Comparison of ENCODE assay signal across 11 cellular contexts in the genomic region with DNA sequence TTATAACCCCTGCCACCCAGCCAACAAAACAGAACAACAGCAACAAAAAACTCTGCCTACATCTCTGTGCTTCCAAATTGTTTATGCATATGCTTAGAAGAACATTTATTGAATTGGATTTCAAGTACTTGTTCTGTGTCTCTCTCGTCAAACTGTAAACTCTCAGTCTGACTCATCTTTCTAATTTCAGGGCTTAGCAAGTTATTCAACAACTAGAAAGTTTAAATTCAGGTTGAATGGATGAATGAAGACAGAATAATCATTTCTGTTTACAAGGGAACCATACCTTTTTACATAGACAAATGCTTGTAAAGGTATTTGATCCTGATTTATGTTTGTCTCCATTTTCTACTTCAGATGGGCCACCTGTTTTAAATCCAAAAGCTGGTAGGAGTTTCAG. TPM values are rescaled to one million over a fixed set of nuclear protein-coding genes. Genes with fewer than 3 reads are reported as not detected.
A peak's percentile ranks its signal among the peaks of the same experiment; 100 is the strongest.
DNase-seq lines count a peak whose midpoint lies in the region; ATAC-seq and TF ChIP-seq lines count a peak whose summit lies in the region.
"Had no signal": no experiment of that assay in that cellular context is flagged by ENCODE, and none has a peak within 500 bp of the region (broad histone marks: within the 10 kb centered on the region; RNA-seq: fewer than 3 reads in every experiment).

No MANE protein-coding gene starts in this region.

- ATAC-seq in GM18511 (IDR thresholded peaks at IDR 0.05; ENCODE audit: unreplicated experiment), result peak; percentile 36
- ATAC-seq in GM21737 (IDR thresholded peaks at IDR 0.05; ENCODE audit: unreplicated experiment), result peak; percentile 34
- ATAC-seq in GM19467 (IDR thresholded peaks at IDR 0.05; ENCODE audit: unreplicated experiment), result no peak
- ATAC-seq in omental fat pad (ENCODE audit: low FRiP score), result no peak

- H3K4me3 Mint-ChIP-seq in T-helper 2 cell treated with Interferon-gamma antibody and Interleukin-4, amounts not matched to agents 5 μg/mL and 100 μg/mL, for 36 hours, result peak overlapping the region; percentile 17
- peak overlapping the region; percentile 93 for H3K4me3 Mint-ChIP-seq in neural crest cell

- H3K27ac Mint-ChIP-seq in T-helper 2 cell treated with Interferon-gamma antibody and Interleukin-4, amounts not matched to agents 5 μg/mL and 100 μg/mL, for 36 hours, result no peak overlapping the region
- no peak overlapping the region for H3K27ac Mint-ChIP-seq in neural crest cell (ENCODE audit: unreplicated experiment)
- H3K27ac Mint-ChIP-seq: dendritic cell treated with granulocyte-macrophage colony-stimulating factor and Interleukin-4, amounts not matched to agents 40 ng/mL and 50 ng/mL, for 4 days had no signal

- no peak for DNase-seq in T-helper 2 cell treated with Interferon-gamma antibody and Interleukin-4, amounts not matched to agents 5 μg/mL and 100 μg/mL, for 36 hours (ENCODE audit: low spot score)
- DNase-seq in neural crest cell (ENCODE audit: low read depth, low spot score) (no peak), omental fat pad (ENCODE audit: low spot score) (no peak), caudate nucleus (lab: John Stamatoyannopoulos, UW) (no peak)
- DNase-seq: NCI-H1092; stimulated activated naive CD4-positive, alpha-beta T cell had no signal

- H3K4me1 Mint-ChIP-seq in T-helper 2 cell treated with Interferon-gamma antibody and Interleukin-4, amounts not matched to agents 5 μg/mL and 100 μg/mL, for 36 hours (ENCODE audit: low read depth), result peaks cover 31% of the 10 kb centered on the region
- H3K4me1 Mint-ChIP-seq in neural crest cell, result peaks cover 29% of the 10 kb centered on the region

- peaks cover 50% of the 10 kb centered on the region for H3K27me3 Mint-ChIP-seq in T-helper 2 cell treated with Interferon-gamma antibody and Interleukin-4, amounts not matched to agents 5 μg/mL and 100 μg/mL, for 36 hours (ENCODE audit: low read depth)
- H3K27me3 Mint-ChIP-seq in neural crest cell (ENCODE audit: low read depth), result peaks cover 55% of the 10 kb centered on the region

- H3K27ac ChIP-seq in caudate nucleus (ENCODE audit: low read depth, low read length), result no peak overlapping the region
- H3K27ac ChIP-seq: RWPE1 had no signal

- H3K36me3 Mint-ChIP-seq in T-helper 2 cell treated with Interferon-gamma antibody and Interleukin-4, amounts not matched to agents 5 μg/mL and 100 μg/mL, for 36 hours (ENCODE audit: low read depth), result no peaks in the 10 kb centered on the region
- no peaks in the 10 kb centered on the region for H3K36me3 Mint-ChIP-seq in neural crest cell (ENCODE audit: low read depth)

- no peaks in the 10 kb centered on the region for H3K9me3 Mint-ChIP-seq in T-helper 2 cell treated with Interferon-gamma antibody and Interleukin-4, amounts not matched to agents 5 μg/mL and 100 μg/mL, for 36 hours
- no peaks in the 10 kb centered on the region for H3K9me3 Mint-ChIP-seq in neural crest cell
- H3K9me3 Mint-ChIP-seq: dendritic cell treated with granulocyte-macrophage colony-stimulating factor and Interleukin-4, amounts not matched to agents 40 ng/mL and 50 ng/mL, for 4 days had no signal

- no peak for TF ChIP-seq CTCF in neural crest cell (conservative IDR thresholded peaks at IDR 0.05)
- TF ChIP-seq CTCF in omental fat pad (IDR thresholded peaks at IDR 0.05), result no peak

RNA-seq across cellular contexts. Expression of gene FBXO3, which starts 1.5 kb away (rescaled TPM):
- total RNA-seq in neural crest cell (23.2 TPM in 2 replicates), omental fat pad (10 to 100 TPM; 23.0 to 55.8 (median 30.8) TPM)

RNA-seq across cellular contexts. Expression of gene CD59, which starts 39.6 kb away (rescaled TPM):
- total RNA-seq in neural crest cell (80.5 and 86.3 TPM in 2 replicates), omental fat pad (100 to 1,000 TPM; 327 to 685 (median 490) TPM)

Comparison
In these comparisons a context has a peak if more than half of its experiments do, and no peak if none do; other contexts are left out.
1. ATAC-seq: peak in GM18511 (single experiment) and GM21737 (single experiment); none in GM19467 (single experiment) and omental fat pad (single experiment).